8 cellular contexts compared by ENCODE assay signal in the genomic region with DNA sequence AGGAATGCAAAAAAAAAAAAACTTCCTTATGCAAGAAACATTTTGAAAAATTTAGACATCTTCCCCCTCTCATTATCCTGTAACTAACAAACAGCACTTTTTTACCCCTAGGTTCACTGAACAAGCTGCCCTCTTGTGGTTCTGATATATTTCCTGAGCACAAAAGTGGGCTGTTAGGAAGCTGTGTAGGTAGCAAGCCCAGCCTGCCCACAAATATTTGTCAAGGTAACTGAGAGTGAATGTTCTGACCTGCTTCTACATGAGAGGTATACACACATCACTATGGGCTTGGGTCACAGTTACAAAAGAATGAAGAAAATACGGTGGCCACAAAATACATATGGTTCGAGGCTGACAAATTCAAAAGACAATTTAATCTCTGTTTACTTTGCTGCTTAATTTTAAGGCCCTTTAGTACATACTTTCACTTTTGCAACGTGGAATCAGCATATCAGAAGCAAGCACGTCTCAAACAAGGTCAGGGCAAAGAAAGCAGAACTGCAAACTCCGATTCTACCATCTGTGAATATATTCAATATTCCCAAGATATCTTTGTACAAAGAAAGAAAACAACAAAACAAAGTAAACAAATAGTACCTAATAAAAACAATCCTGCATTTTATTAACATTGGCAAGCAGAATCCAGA.
DNase-seq lines count a peak whose midpoint lies in the region; ATAC-seq and TF ChIP-seq lines count a peak whose summit lies in the region.

No MANE protein-coding gene starts in this region.

- no peaks in the 10 kb centered on the region for H3K9me3 ChIP-seq in thoracic aorta

- H3K9me3 Mint-ChIP-seq in CD14-positive monocyte, result peaks cover 0 to 3% (median 0%) of the 10 kb centered on the region in 7 donors
- H3K9me3 Mint-ChIP-seq in activated naive CD8-positive, alpha-beta T cell treated with anti-CD3 and anti-CD28 coated beads, Interleukin-2, amount 50 U/mL, for 24 hours, result no peaks in the 10 kb centered on the region

- peak overlapping the region; percentile 62 for H3K4me3 ChIP-seq in thoracic aorta

- H3K27me3 ChIP-seq in thoracic aorta (replicated peaks; ENCODE audit: insufficient read depth), result no peaks in the 10 kb centered on the region

- intact Hi-C loops in CD14-positive monocyte (cut with micrococcal nuclease), result loop anchor here (5.0 to 10.0 kb wide), 4 partner anchors 36 to 164 kb away; a partner anchor contains a TSS

- H3K36me3 Mint-ChIP-seq in CD14-positive monocyte, result peaks cover 32 to 35% of the 10 kb centered on the region in 2 donors
- H3K36me3 Mint-ChIP-seq in activated naive CD8-positive, alpha-beta T cell treated with anti-CD3 and anti-CD28 coated beads, Interleukin-2, amount 50 U/mL, for 24 hours (ENCODE audit: low read depth), result no peaks in the 10 kb centered on the region

- ATAC-seq in GM18499 (IDR thresholded peaks at IDR 0.05; ENCODE audit: insufficient read depth, unreplicated experiment) (peak; percentile 57), HG02885 (IDR thresholded peaks at IDR 0.05; ENCODE audit: poor library complexity, unreplicated experiment) (peak; percentile 83), thoracic aorta (ENCODE audit: insufficient number of reproducible peaks, low FRiP score, low read depth) (no peak)
- peak; percentile 60 for ATAC-seq in activated naive CD8-positive, alpha-beta T cell treated with anti-CD3 and anti-CD28 coated beads, Interleukin-2, amount 50 U/mL, for 24 hours

- H3K4me3 Mint-ChIP-seq in CD14-positive monocyte, result peak overlapping the region; percentile 80 to 91
- peak overlapping the region; percentile 65 for H3K4me3 Mint-ChIP-seq in activated naive CD8-positive, alpha-beta T cell treated with anti-CD3 and anti-CD28 coated beads, Interleukin-2, amount 50 U/mL, for 24 hours

- DNase-seq in CD14-positive monocyte (ENCODE audit: low spot score) (no peak), NCI-H2196 (lab: John Stamatoyannopoulos, UW; ENCODE audit: unreplicated experiment) (peak; percentile 48), iPS-NIHi7 (ENCODE audit: extremely low spot score) (peak; percentile 36), thoracic aorta (ENCODE audit: low spot score) (no peak), ecto neural progenitor cell (ENCODE audit: low spot score) (no peak)
- no peak for DNase-seq in activated naive CD8-positive, alpha-beta T cell treated with anti-CD3 and anti-CD28 coated beads, Interleukin-2, amount 50 U/mL, for 24 hours

- H3K4me1 ChIP-seq in thoracic aorta (ENCODE audit: control insufficient read depth in 1 of 2, low read depth in 2 of 2), result no peaks in the 10 kb centered on the region

- TF ChIP-seq CTCF in CD14-positive monocyte (IDR thresholded peaks at IDR 0.05) (peak; percentile 33), thoracic aorta (IDR thresholded peaks at IDR 0.05) (no peak)

- peak overlapping the region in 1 of 2 donors; percentile 26 for H3K27ac ChIP-seq in thoracic aorta

- peaks cover 78% of the 10 kb centered on the region for H3K4me1 Mint-ChIP-seq in CD14-positive monocyte
- H3K4me1 Mint-ChIP-seq in activated naive CD8-positive, alpha-beta T cell treated with anti-CD3 and anti-CD28 coated beads, Interleukin-2, amount 50 U/mL, for 24 hours, result peaks cover 25% of the 10 kb centered on the region

- H3K27me3 Mint-ChIP-seq in CD14-positive monocyte (ENCODE audit: low read depth in 3 of 3), result no peaks in the 10 kb centered on the region
- no peaks in the 10 kb centered on the region for H3K27me3 Mint-ChIP-seq in activated naive CD8-positive, alpha-beta T cell treated with anti-CD3 and anti-CD28 coated beads, Interleukin-2, amount 50 U/mL, for 24 hours

- H3K36me3 ChIP-seq in thoracic aorta, result no peaks in the 10 kb centered on the region

- H3K27ac Mint-ChIP-seq in CD14-positive monocyte, result peak overlapping the region; percentile 93 to 99 (median 98)
- H3K27ac Mint-ChIP-seq in activated naive CD8-positive, alpha-beta T cell treated with anti-CD3 and anti-CD28 coated beads, Interleukin-2, amount 50 U/mL, for 24 hours, result peak overlapping the region; percentile 36

Comparison
In these comparisons a context has a peak if more than half of its experiments do, and no peak if none do; other contexts are left out.
1. DNase-seq: peak in NCI-H2196 (single experiment) and iPS-NIHi7 (single experiment); none in CD14-positive monocyte (single experiment), activated naive CD8-positive, alpha-beta T cell treated with anti-CD3 and anti-CD28 coated beads, Interleukin-2, amount 50 U/mL, for 24 hours (single experiment), thoracic aorta (single experiment) and ecto neural progenitor cell (single experiment).